In genomic region chr4:123588631-123589223, GRCh38 we compare ENCODE assay signal across 8 cellular contexts.
A peak's percentile ranks its signal among the peaks of the same experiment; 100 is the strongest.
DNase-seq lines count a peak whose midpoint lies in the region; ATAC-seq, FAIRE-seq and TF ChIP-seq lines count a peak whose summit lies in the region.

No MANE protein-coding gene starts in this region.

- ATAC-seq in Right ventricle myocardium inferior (peak; percentile 87), HG03060 (IDR thresholded peaks at IDR 0.05; ENCODE audit: low read depth, unreplicated experiment) (peak; percentile 91), aorta (ENCODE audit: low FRiP score) (peak; percentile 81)

- H3K4me1 ChIP-seq in Peyer's patch (peaks cover 0 to 10% (median 0%) of the 10 kb centered on the region in 4 donors), aorta (ENCODE audit: control insufficient read depth in 1 of 2, insufficient read depth in 2 of 2, low read length in 2 of 2) (peaks cover 0 to 4% of the 10 kb centered on the region in 2 donors)

- no peaks in the 10 kb centered on the region for H3K9me3 ChIP-seq in Peyer's patch
- no peaks in the 10 kb centered on the region for H3K9me3 ChIP-seq in aorta (ENCODE audit: control insufficient read depth, low read length)

- DNase-seq in Right ventricle myocardium inferior (ENCODE audit: missing footprints) (no peak), cardiac septum (ENCODE audit: low spot score) (no peak), Peyer's patch (no peak), kidney tubule cell (ENCODE audit: low spot score) (peak; percentile 53), aorta (no peak), D721Med (ENCODE audit: insufficient read length, low spot score) (no peak)
- no peak for DNase-seq in stimulated activated CD4-positive, alpha-beta T cell treated with anti-CD3 and anti-CD28 coated beads, Interleukin-15, amount 100 ng/mL, for 24 hours

- no peak for TF ChIP-seq CTCF in Peyer's patch (IDR thresholded peaks at IDR 0.05)
- no peak for TF ChIP-seq CTCF in D721Med (IDR thresholded peaks at IDR 0.05; ENCODE audit: insufficient read depth, missing control alignments)

- WGBS in aorta, 2 donors, result 22 to 31% methylated on average over 8 of the region's 8 CpGs

- intact Hi-C loops in Right ventricle myocardium inferior (cut with DNase I), result no loop called here
- intact Hi-C loops in cardiac septum (cut with DNase I), result no loop called here
- intact Hi-C loops in aorta (cut with DNase I), result loop anchor here in 1 of 2 donors (5.0 kb wide), 1 partner anchor 64 kb away; no protein-coding TSS in a partner anchor

- H3K4me3 ChIP-seq in Peyer's patch (no peak overlapping the region), aorta (ENCODE audit: low read length in 2 of 2) (no peak overlapping the region)

- no peak for TF ChIP-seq POLR2A in Peyer's patch (IDR thresholded peaks at IDR 0.05)

- FAIRE-seq in D721Med (lab: Jason Lieb, UNC), result no peak

- H3K27me3 ChIP-seq in Peyer's patch, result no peaks in the 10 kb centered on the region
- no peaks in the 10 kb centered on the region for H3K27me3 ChIP-seq in aorta (ENCODE audit: control insufficient read depth in 1 of 2, insufficient read depth in 2 of 2, low read length in 1 of 2)

- H3K36me3 ChIP-seq in Peyer's patch (no peaks in the 10 kb centered on the region), aorta (ENCODE audit: control insufficient read depth in 1 of 2, insufficient read depth in 2 of 2, low read length in 1 of 2) (no peaks in the 10 kb centered on the region)

- H3K27ac ChIP-seq in Peyer's patch, result peak overlapping the region; percentile 1 to 81 (median 70)
- peak overlapping the region; percentile 77 to 92 for H3K27ac ChIP-seq in aorta (ENCODE audit: low read depth in 1 of 2, low read length in 2 of 2)
